In genomic region chr16:46673320-46674013, GRCh38 we compare ENCODE assay signal across 8 cellular contexts. TPM values are rescaled to one million over a fixed set of nuclear protein-coding genes. Genes with fewer than 3 reads are reported as not detected.
DNase-seq lines count a peak whose midpoint lies in the region; ATAC-seq, FAIRE-seq and TF ChIP-seq lines count a peak whose summit lies in the region.

No MANE protein-coding gene starts in this region.

- no peak overlapping the region for H3K27ac ChIP-seq in liver (ENCODE audit: low read depth in 1 of 2, low read length in 2 of 2)

- H3K9ac ChIP-seq in liver (ENCODE audit: low read depth in 1 of 2, low read length in 2 of 2), result no peak overlapping the region

- ATAC-seq in HG02759 (IDR thresholded peaks at IDR 0.05; ENCODE audit: unreplicated experiment), result peak; percentile 92

- 76% methylated on average over 6 of the region's 6 CpGs for WGBS in liver

- no peaks in the 10 kb centered on the region for H3K4me1 ChIP-seq in liver (ENCODE audit: control insufficient read depth in 4 of 4, insufficient read depth in 4 of 4, low read length in 3 of 4)

- no peaks in the 10 kb centered on the region for H3K27me3 ChIP-seq in liver (ENCODE audit: control insufficient read depth in 4 of 4, insufficient read depth in 4 of 4, low read length in 3 of 4)

- TF ChIP-seq RAD21 in liver (IDR thresholded peaks at IDR 0.05), result peak; percentile 81 to 89

- H3K4me3 ChIP-seq in choroid plexus epithelial cell (ENCODE audit: low read depth, low read length) (no peak overlapping the region), liver (ENCODE audit: low read depth in 1 of 3, low read length in 3 of 3) (no peak overlapping the region)

- TF ChIP-seq CTCF in choroid plexus epithelial cell (conservative IDR thresholded peaks at IDR 0.05; ENCODE audit: low read depth, low read length) (peak; percentile 99), liver (IDR thresholded peaks at IDR 0.05; ENCODE audit: low read depth, low read length, missing input control) (peak; percentile 85)

- H3K9me3 ChIP-seq in liver (ENCODE audit: control insufficient read depth in 4 of 4, low read length in 3 of 4), result no peaks in the 10 kb centered on the region

- peaks cover 13 to 51% (median 32%) of the 10 kb centered on the region in 4 donors for H3K36me3 ChIP-seq in liver (ENCODE audit: control insufficient read depth in 4 of 4, insufficient read depth in 3 of 4, low read depth in 1 of 4, low read length in 3 of 4)

- DNase-seq in activated T-cell treated with anti-CD3 and anti-CD28 coated beads for 1 hour (ENCODE audit: low read depth) (peak; percentile 15), activated T-cell treated with anti-CD3 and anti-CD28 coated beads for 4 hours (no peak), NCI-H2029 treated with DMSO at 0.1 percent for 48 hours (lab: John Stamatoyannopoulos, UW) (peak; percentile 14), choroid plexus epithelial cell (ENCODE audit: low read depth) (peak; percentile 86)
- DNase-seq in stimulated activated naive CD4-positive, alpha-beta T cell treated with Interleukin-2 at 50 U/mL for 16 hours (lab: John Stamatoyannopoulos, UW), result peak; percentile 36

- FAIRE-seq in TTC549 (lab: Jason Lieb, UNC), result peak; percentile 53

TF ChIP-seq in liver, 16 proteins besides CTCF, POLR2A, EP300 and RAD21:
- TF ChIP-seq FOXA1 (IDR thresholded peaks at IDR 0.05) (no peak), HNF4A (conservative IDR thresholded peaks at IDR 0.05) (no peak), NR2F2 (IDR thresholded peaks at IDR 0.05) (no peak), HNF4G (IDR thresholded peaks at IDR 0.05) (no peak), TAF1 (conservative IDR thresholded peaks at IDR 0.05) (no peak), FOXA2 (IDR thresholded peaks at IDR 0.05) (no peak), RXRA (IDR thresholded peaks at IDR 0.05) (no peak), ATF3 (IDR thresholded peaks at IDR 0.05) (no peak), MAX (IDR thresholded peaks at IDR 0.05) (no peak), EGR1 (IDR thresholded peaks at IDR 0.05; ENCODE audit: low read depth in 2 of 2) (no peak), GABPA (IDR thresholded peaks at IDR 0.05 in 1 of 2, conservative IDR thresholded peaks at IDR 0.05 in 1 of 2) (no peak), ZBTB33 (IDR thresholded peaks at IDR 0.05) (no peak), JUND (IDR thresholded peaks at IDR 0.05) (no peak), SP1 (IDR thresholded peaks at IDR 0.05) (no peak), YY1 (IDR thresholded peaks at IDR 0.05) (no peak), REST (IDR thresholded peaks at IDR 0.05) (no peak)

RNA-seq across cellular contexts. Expression of gene VPS35, which starts 15.5 kb away (rescaled TPM):
- total RNA-seq in liver, result 10 to 100 TPM; 30.3 to 52.7 TPM
- 10 to 100 TPM; 10.5 to 16.9 TPM for polyA plus RNA-seq in liver

RNA-seq across cellular contexts. Expression of gene ORC6, which starts 16.0 kb away (rescaled TPM):
- total RNA-seq in liver, result 10 to 100 TPM in 1 of 2 donors, under 1 TPM in 1; 0.67 to 16.8 TPM
- 1 to 10 TPM in 1 of 2 donors, under 1 TPM in 1; 0.56 to 1.3 TPM for polyA plus RNA-seq in liver

RNA-seq across cellular contexts. Expression of gene SHCBP1, which starts 52.3 kb away (rescaled TPM):
- total RNA-seq in liver, result 10 to 100 TPM in 1 of 2 donors, under 1 TPM in 1; 0.25 to 21.2 TPM
- under 1 TPM; 0.43 to 0.51 TPM for polyA plus RNA-seq in liver
